In genomic region chr2:20915271-20915670, GRCh38 we compare ENCODE assay signal across 27 cellular contexts.
"Had no signal": no experiment of that assay in that cellular context is flagged by ENCODE, and none has a peak within 500 bp of the region (broad histone marks: within the 10 kb centered on the region; RNA-seq: fewer than 3 reads in every experiment).

No MANE protein-coding gene starts in this region.

- H3K36me3 ChIP-seq: ascending aorta, breast epithelium, cardiac muscle cell, colonic mucosa, gastrocnemius medialis had no signal

- H3K9me3 ChIP-seq: ascending aorta, breast epithelium, colonic mucosa, gastrocnemius medialis had no signal

- H3K27ac Mint-ChIP-seq: activated CD4-positive, alpha-beta memory T cell treated with anti-CD3 and anti-CD28 coated beads, Interleukin-2, amount 10 ng/mL, durations not matched to agents 7 days and 5 days; activated CD4-positive, alpha-beta T cell treated with anti-CD3 and anti-CD28 coated beads, Interleukin-2, amount 10 ng/mL, durations not matched to agents 7 days and 5 days; activated naive CD4-positive, alpha-beta T cell treated with anti-CD3 and anti-CD28 coated beads, Interleukin-2, amount 10 ng/mL, durations not matched to agents 7 days and 5 days; activated naive CD4-positive, alpha-beta T cell treated with anti-CD3 and anti-CD28 coated beads, Interleukin-2, amount 50 U/mL, for 72 hours; activated naive CD8-positive, alpha-beta T cell treated with anti-CD3 and anti-CD28 coated beads, Interleukin-2, amount 10 ng/mL, durations not matched to agents 7 days and 5 days; activated T-cell treated with anti-CD3 and anti-CD28 coated beads, Interleukin-2, amount 50 U/mL, for 24 hours; activated T-cell treated with anti-CD3 and anti-CD28 coated beads, Interleukin-2, amount 50 U/mL, for 72 hours had no signal

- H3K4me3 ChIP-seq: ascending aorta, breast epithelium, cardiac muscle cell, colonic mucosa, gastrocnemius medialis had no signal

- H3K27me3 ChIP-seq: ascending aorta, cardiac muscle cell, colonic mucosa, foreskin keratinocyte had no signal

- H3K9me3 Mint-ChIP-seq: activated CD4-positive, alpha-beta memory T cell treated with anti-CD3 and anti-CD28 coated beads, Interleukin-2, amount 10 ng/mL, durations not matched to agents 7 days and 5 days; activated CD4-positive, alpha-beta T cell treated with anti-CD3 and anti-CD28 coated beads, Interleukin-2, amount 10 ng/mL, durations not matched to agents 7 days and 5 days; activated naive CD4-positive, alpha-beta T cell treated with anti-CD3 and anti-CD28 coated beads, Interleukin-2, amount 10 ng/mL, durations not matched to agents 7 days and 5 days; activated naive CD4-positive, alpha-beta T cell treated with anti-CD3 and anti-CD28 coated beads, Interleukin-2, amount 50 U/mL, for 72 hours; activated naive CD8-positive, alpha-beta T cell treated with anti-CD3 and anti-CD28 coated beads, Interleukin-2, amount 10 ng/mL, durations not matched to agents 7 days and 5 days; activated T-cell treated with anti-CD3 and anti-CD28 coated beads, Interleukin-2, amount 50 U/mL, for 24 hours; activated T-cell treated with anti-CD3 and anti-CD28 coated beads, Interleukin-2, amount 50 U/mL, for 72 hours had no signal

- H3K27me3 Mint-ChIP-seq: activated CD4-positive, alpha-beta T cell treated with anti-CD3 and anti-CD28 coated beads, Interleukin-2, amount 10 ng/mL, durations not matched to agents 7 days and 5 days had no signal

- H3K36me3 Mint-ChIP-seq: activated naive CD4-positive, alpha-beta T cell treated with anti-CD3 and anti-CD28 coated beads, Interleukin-2, amount 10 ng/mL, durations not matched to agents 7 days and 5 days; activated naive CD8-positive, alpha-beta T cell treated with anti-CD3 and anti-CD28 coated beads, Interleukin-2, amount 10 ng/mL, durations not matched to agents 7 days and 5 days; brain had no signal

- H3K4me1 ChIP-seq: breast epithelium, colonic mucosa, gastrocnemius medialis had no signal

- DNase-seq: activated CD4-positive, alpha-beta memory T cell treated with anti-CD3 and anti-CD28 coated beads, Interleukin-2, amount 10 ng/mL, durations not matched to agents 7 days and 5 days; activated CD4-positive, alpha-beta T cell treated with anti-CD3 and anti-CD28 coated beads for 4 hours; activated CD4-positive, alpha-beta T cell treated with anti-CD3 and anti-CD28 coated beads, Interleukin-2, amount 10 ng/mL, durations not matched to agents 7 days and 5 days; activated CD4-positive, alpha-beta T cell treated with anti-CD3 and anti-CD28 coated beads, Interleukin-2, amount 50 U/mL, for 4 hours; activated CD4-positive, CD25-positive, alpha-beta regulatory T cell; activated CD4-positive, CD25-positive, alpha-beta regulatory T cell treated with anti-CD3 and anti-CD28 coated beads, Interleukin-2, amount 50 U/mL, for 72 hours; activated CD8-positive, alpha-beta memory T cell treated with anti-CD3 and anti-CD28 coated beads, Interleukin-2, amount 50 U/mL, for 48 hours; activated gamma-delta T cell; activated naive CD4-positive, alpha-beta T cell; activated naive CD4-positive, alpha-beta T cell treated with anti-CD3 and anti-CD28 coated beads, Interleukin-2, amount 10 ng/mL, durations not matched to agents 7 days and 5 days; activated naive CD8-positive, alpha-beta T cell treated with anti-CD3 and anti-CD28 coated beads, Interleukin-2, amount 10 ng/mL, durations not matched to agents 7 days and 5 days; activated T-cell treated with anti-CD3 and anti-CD28 coated beads for 4 hours; activated T-cell treated with anti-CD3 and anti-CD28 coated beads, Interleukin-2, amount 50 U/mL, for 24 hours; activated T-cell treated with anti-CD3 and anti-CD28 coated beads, Interleukin-2, amount 50 U/mL, for 72 hours; central memory CD4-positive, alpha-beta T cell; cerebellar nuclear complex; colonic mucosa; effector CD8-positive, alpha-beta T cell; gastrocnemius medialis; glutamatergic neuron; T-helper 2 cell had no signal

- H3K4me3 Mint-ChIP-seq: activated CD4-positive, alpha-beta memory T cell treated with anti-CD3 and anti-CD28 coated beads, Interleukin-2, amount 10 ng/mL, durations not matched to agents 7 days and 5 days; activated CD4-positive, alpha-beta T cell treated with anti-CD3 and anti-CD28 coated beads, Interleukin-2, amount 10 ng/mL, durations not matched to agents 7 days and 5 days; activated naive CD4-positive, alpha-beta T cell treated with anti-CD3 and anti-CD28 coated beads, Interleukin-2, amount 10 ng/mL, durations not matched to agents 7 days and 5 days; activated naive CD8-positive, alpha-beta T cell treated with anti-CD3 and anti-CD28 coated beads, Interleukin-2, amount 10 ng/mL, durations not matched to agents 7 days and 5 days; activated T-cell treated with anti-CD3 and anti-CD28 coated beads, Interleukin-2, amount 50 U/mL, for 24 hours; activated T-cell treated with anti-CD3 and anti-CD28 coated beads, Interleukin-2, amount 50 U/mL, for 72 hours; brain had no signal

- H3K27ac ChIP-seq: ascending aorta, breast epithelium, cardiac muscle cell, colonic mucosa, foreskin keratinocyte, gastrocnemius medialis had no signal
